Comparison of ENCODE assay signal across 2 cellular contexts in genomic region chr4:148170408-148171385, GRCh38.
TF ChIP-seq lines count a peak whose summit lies in the region.

No MANE protein-coding gene starts in this region.

TF ChIP-seq in HCT116, 20 proteins besides CTCF, POLR2A, EP300 and RAD21 (continued from another document):
- TF ChIP-seq FOSL1 (IDR thresholded peaks at IDR 0.05; ENCODE audit: low read depth) (no peak), TCF7L2 (IDR thresholded peaks at IDR 0.05; ENCODE audit: borderline replicate concordance, extremely low read depth, insufficient read depth, insufficient read length) (no peak), EZH2 (IDR thresholded peaks at IDR 0.05) (no peak), JUND (IDR thresholded peaks at IDR 0.05) (no peak), CEBPB (IDR thresholded peaks at IDR 0.05; ENCODE audit: low read depth) (no peak), MAX (IDR thresholded peaks at IDR 0.05) (no peak), SRF (IDR thresholded peaks at IDR 0.05; ENCODE audit: low read depth) (no peak), YY1 (IDR thresholded peaks at IDR 0.05; ENCODE audit: extremely low read depth, insufficient replicate concordance, low read depth, low read length) (no peak), CBX3 (IDR thresholded peaks at IDR 0.05; ENCODE audit: low read depth) (no peak), EGR1 (IDR thresholded peaks at IDR 0.05; ENCODE audit: low read depth) (no peak), ZBTB33 (IDR thresholded peaks at IDR 0.05; ENCODE audit: extremely low read depth, insufficient replicate concordance, low read length) (no peak), REST (IDR thresholded peaks at IDR 0.05; ENCODE audit: low read depth) (no peak), SIN3A (IDR thresholded peaks at IDR 0.05; ENCODE audit: low read depth) (no peak), ZNF274 (IDR thresholded peaks at IDR 0.05; ENCODE audit: low read depth, low read length) (no peak), POLR2AphosphoS5 (IDR thresholded peaks at IDR 0.05; ENCODE audit: low read depth, low read length) (no peak), ZFX (IDR thresholded peaks at IDR 0.05) (no peak), EZH2phosphoT487 (IDR thresholded peaks at IDR 0.05; ENCODE audit: borderline replicate concordance) (no peak), ATF3 (IDR thresholded peaks at IDR 0.05) (no peak)

TF ChIP-seq in H1, 55 proteins besides CTCF, POLR2A, EP300 and RAD21 (continued from another document):
- TF ChIP-seq HDAC2 (IDR thresholded peaks at IDR 0.05; ENCODE audit: borderline replicate concordance in 1 of 2, low read depth in 2 of 2, low read length in 2 of 2) (no peak), GTF2F1 (IDR thresholded peaks at IDR 0.05; ENCODE audit: borderline replicate concordance, low read depth, low read length) (no peak), TEAD4 (IDR thresholded peaks at IDR 0.05; ENCODE audit: low read depth, low read length) (no peak), TCF12 (IDR thresholded peaks at IDR 0.05; ENCODE audit: low read depth, low read length) (no peak), RBBP5 (IDR thresholded peaks at IDR 0.05; ENCODE audit: borderline replicate concordance, low read depth, low read length) (no peak), KDM4A (IDR thresholded peaks at IDR 0.05; ENCODE audit: low read depth, low read length, severe bottlenecking) (no peak), HDAC6 (IDR thresholded peaks at IDR 0.05; ENCODE audit: low read depth, low read length) (no peak), YY1 (IDR thresholded peaks at IDR 0.05; ENCODE audit: low read depth, low read length) (no peak)
